10 cellular contexts compared by ENCODE assay signal in the genomic region with DNA sequence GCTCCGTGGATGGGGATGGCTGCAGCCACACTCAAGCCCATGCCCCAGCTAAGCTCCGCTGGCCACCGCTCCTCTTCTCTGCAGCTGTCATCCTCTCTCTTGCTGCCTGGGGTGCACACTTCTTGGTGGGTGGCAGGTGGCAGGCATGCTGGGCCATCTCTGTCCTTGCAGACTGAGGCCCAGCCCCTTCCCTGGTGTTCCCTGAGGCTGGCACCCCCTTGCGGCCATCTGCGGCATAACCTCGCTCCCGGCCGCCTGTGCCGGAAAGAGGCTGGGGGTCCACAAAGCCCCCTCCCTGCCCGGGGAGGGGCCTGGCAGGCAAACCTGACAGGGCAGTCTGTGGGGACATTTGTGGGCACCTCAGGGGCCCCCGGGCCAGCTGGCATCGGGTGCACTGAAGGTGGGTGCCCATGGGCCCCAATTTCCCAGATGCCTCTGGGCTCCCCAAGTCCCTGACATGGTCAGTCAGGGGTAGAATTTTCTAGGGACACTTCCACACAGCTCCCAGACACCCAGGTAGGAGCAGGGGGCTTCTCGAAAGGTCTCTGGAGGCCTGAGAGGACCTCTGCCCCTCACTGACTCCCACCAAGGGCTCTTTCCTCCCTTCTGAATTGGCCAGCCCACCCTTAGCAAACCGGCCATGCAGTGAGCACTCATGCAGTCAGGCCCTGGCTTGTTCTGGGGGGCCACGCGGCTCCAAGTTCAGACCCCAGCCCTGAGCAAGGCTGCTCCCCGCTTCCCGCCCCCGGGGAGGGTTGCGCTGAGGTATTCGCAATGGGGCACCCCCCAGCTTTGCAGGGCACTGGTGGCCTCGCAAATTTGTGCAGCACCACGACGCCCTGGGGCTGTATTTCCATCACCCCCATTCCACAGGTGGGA. TPM values are rescaled to one million over a fixed set of nuclear protein-coding genes. Genes with fewer than 3 reads are reported as not detected.
DNase-seq lines count a peak whose midpoint lies in the region; ATAC-seq, FAIRE-seq and TF ChIP-seq lines count a peak whose summit lies in the region.
"Had no signal": no experiment of that assay in that cellular context is flagged by ENCODE, and none has a peak within 500 bp of the region (broad histone marks: within the 10 kb centered on the region; RNA-seq: fewer than 3 reads in every experiment).

No MANE protein-coding gene starts in this region.

- no peaks in the 10 kb centered on the region for H3K36me3 Mint-ChIP-seq in neural crest cell (ENCODE audit: low read depth)

- H3K9me3 Mint-ChIP-seq in neural crest cell = no peaks in the 10 kb centered on the region

- H3K4me3 Mint-ChIP-seq in neural crest cell = no peak overlapping the region

- no peak overlapping the region for H3K27ac Mint-ChIP-seq in neural crest cell (ENCODE audit: unreplicated experiment)

- intact Hi-C loops in dorsolateral prefrontal cortex (cut with DNase I) = loop anchor here in 1 of 2 donors (5.0 kb wide), 2 partner anchors 107 to 337 kb away; a partner anchor contains a TSS

- H3K27me3 ChIP-seq in dorsolateral prefrontal cortex = peaks cover 0 to 20% (median 0%) of the 10 kb centered on the region in 45 donors

- ATAC-seq in HG03457 (IDR thresholded peaks at IDR 0.05; ENCODE audit: unreplicated experiment) (no peak), HG03432 (IDR thresholded peaks at IDR 0.05; ENCODE audit: unreplicated experiment) (no peak)

- peaks cover 19% of the 10 kb centered on the region for H3K27me3 Mint-ChIP-seq in neural crest cell (ENCODE audit: low read depth)

- no peak overlapping the region for H3K27ac ChIP-seq in dorsolateral prefrontal cortex
- H3K27ac ChIP-seq: SK-N-MC had no signal

- no peak for FAIRE-seq in D721Med (lab: Jason Lieb, UNC)

- no peak overlapping the region for H3K4me3 ChIP-seq in Jurkat, Clone E6-1 (ENCODE audit: low read length)
- no peak overlapping the region for H3K4me3 ChIP-seq in dorsolateral prefrontal cortex
- H3K4me3 ChIP-seq: SK-N-MC had no signal

- H3K4me1 Mint-ChIP-seq in neural crest cell = peaks cover 21% of the 10 kb centered on the region

- DNase-seq in D721Med (ENCODE audit: insufficient read length, low spot score) = no peak
- peak; percentile 16 for DNase-seq in Jurkat, Clone E6-1 (ENCODE audit: low read depth, low spot score)
- DNase-seq in activated CD4-positive, alpha-beta T cell treated with anti-CD3 and anti-CD28 coated beads for 4 hours = peak; percentile 30 to 48
- no peak for DNase-seq in dorsolateral prefrontal cortex
- peak; percentile 86 for DNase-seq in neural crest cell (ENCODE audit: low read depth, low spot score)
- DNase-seq in SIG-M5 (lab: John Stamatoyannopoulos, UW) = no peak

- TF ChIP-seq CTCF in D721Med (IDR thresholded peaks at IDR 0.05; ENCODE audit: insufficient read depth, missing control alignments) = peak; percentile 55
- TF ChIP-seq CTCF in dorsolateral prefrontal cortex (IDR thresholded peaks at IDR 0.05 in 54 of 56, conservative IDR thresholded peaks at IDR 0.05 in 2 of 56; ENCODE audit: low read depth in 1 of 56, partially characterized antibody in 56 of 56) = peak; percentile 23 to 75 (median 63)
- TF ChIP-seq CTCF in neural crest cell (conservative IDR thresholded peaks at IDR 0.05) = peak; percentile 94

RNA-seq across cellular contexts. Expression of a gene that starts 23.5 kb away (rescaled TPM):
- polyA plus RNA-seq in Jurkat, Clone E6-1 (2012; ENCODE audit: insufficient read depth, insufficient read length) = not detected
- 1 to 10 TPM in 23 of 120 experiments, under 1 TPM in 53, not detected in 44; 0.31 to 4.7 (median 0.72) TPM for total RNA-seq in dorsolateral prefrontal cortex
- total RNA-seq in neural crest cell = 0.61 and 0.68 TPM in 2 replicates
- total RNA-seq: skeletal muscle tissue had no signal

RNA-seq across cellular contexts. Expression of a gene that starts 34.1 kb away (rescaled TPM):
- not detected for polyA plus RNA-seq in Jurkat, Clone E6-1 (2012; ENCODE audit: insufficient read depth, insufficient read length)
- total RNA-seq in dorsolateral prefrontal cortex = not detected
- total RNA-seq in neural crest cell = not detected in 2 replicates
- total RNA-seq: skeletal muscle tissue had no signal

RNA-seq across cellular contexts. Expression of a gene that starts 55.9 kb away (rescaled TPM):
- polyA plus RNA-seq in Jurkat, Clone E6-1 (2012; ENCODE audit: insufficient read depth, insufficient read length) = not detected
- total RNA-seq in dorsolateral prefrontal cortex (100 to 1,000 TPM in 2 of 120 experiments, 10 to 100 TPM in 51, 1 to 10 TPM in 67; 1.8 to 139 (median 9.0) TPM), neural crest cell (19.0 and 20.1 TPM in 2 replicates)

Comparison
In these comparisons a context has a peak if more than half of its experiments do, and no peak if none do; other contexts are left out.
1. DNase-seq: peak in Jurkat, Clone E6-1 (single experiment), activated CD4-positive, alpha-beta T cell treated with anti-CD3 and anti-CD28 coated beads for 4 hours (2 of 2) and neural crest cell (single experiment); none in D721Med (single experiment), dorsolateral prefrontal cortex (0 of 10) and SIG-M5 (single experiment).
2. Peak in every context shown above with its lines, with median percentiles within 50 percentile points of each other: CTCF ChIP-seq.